Comparison of ENCODE assay signal across 16 cellular contexts in the genomic region with DNA sequence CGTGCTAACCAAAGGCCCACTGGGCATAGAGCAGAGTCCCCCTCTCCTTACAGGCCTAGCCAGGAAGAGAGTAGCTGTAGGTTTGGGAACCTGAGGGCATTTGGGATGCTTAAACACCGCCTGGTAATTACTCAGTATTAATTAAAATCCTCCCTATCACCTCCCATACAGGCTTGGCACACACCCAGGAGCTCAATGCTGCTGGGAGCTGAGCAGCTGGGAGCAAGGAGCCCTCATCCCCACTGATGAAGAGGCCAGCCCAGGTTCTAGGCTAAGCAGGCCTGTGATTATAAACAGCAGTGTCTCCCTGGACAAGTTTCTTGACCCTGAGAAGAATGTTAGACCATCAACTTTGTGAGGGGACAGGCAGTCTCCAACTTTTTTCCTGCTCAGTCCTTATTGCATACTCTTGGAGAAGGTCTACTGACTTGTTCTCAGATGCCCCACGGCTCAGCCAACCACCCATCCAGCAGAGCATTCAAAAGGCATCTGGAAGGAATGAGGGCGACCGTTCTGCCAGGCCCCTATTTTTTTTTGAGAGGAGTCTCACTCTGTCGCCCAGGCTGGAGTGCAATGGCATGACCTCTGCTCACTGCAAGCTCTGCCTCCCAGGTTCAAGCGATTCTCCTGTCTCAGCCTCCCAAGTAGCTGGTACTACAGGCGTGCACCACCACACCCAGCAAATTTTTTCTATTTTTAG. TPM values are rescaled to one million over a fixed set of nuclear protein-coding genes. Genes with fewer than 3 reads are reported as not detected.
DNase-seq lines count a peak whose midpoint lies in the region; ATAC-seq and TF ChIP-seq lines count a peak whose summit lies in the region.
"Had no signal": no experiment of that assay in that cellular context is flagged by ENCODE, and none has a peak within 500 bp of the region (broad histone marks: within the 10 kb centered on the region; RNA-seq: fewer than 3 reads in every experiment).

No MANE protein-coding gene starts in this region.

- CTCF ChIA-PET in AG04450 (lab: Charles Lee) = no interaction called here

- no peak overlapping the region for H3K9ac ChIP-seq in GM23248
- no peak overlapping the region for H3K9ac ChIP-seq in neural cell (ENCODE audit: low read length)

- H3K27ac ChIP-seq in AG04450 (ENCODE audit: low read depth, low read length) (peak overlapping the region; percentile 1), GM23248 (peak overlapping the region; percentile 78), ascending aorta (peak overlapping the region; percentile 91 to 94), neural cell (ENCODE audit: low read length) (no peak overlapping the region)

- TF ChIP-seq EP300 in neural cell (conservative IDR thresholded peaks at IDR 0.05; ENCODE audit: poor library complexity, severe bottlenecking) = no peak

- H3K9me2 ChIP-seq in GM23248 (ENCODE audit: insufficient read depth) (no peaks in the 10 kb centered on the region), neural cell (ENCODE audit: insufficient read depth, low read length) (no peaks in the 10 kb centered on the region)

- H4K20me1 ChIP-seq in GM23248 (ENCODE audit: insufficient read depth) = no peaks in the 10 kb centered on the region
- no peaks in the 10 kb centered on the region for H4K20me1 ChIP-seq in neural cell (ENCODE audit: insufficient read depth)

- no peak for TF ChIP-seq CTCF in AG04450 (IDR thresholded peaks at IDR 0.05; ENCODE audit: low read depth, low read length)
- TF ChIP-seq CTCF in ascending aorta (IDR thresholded peaks at IDR 0.05) = no peak
- no peak for TF ChIP-seq CTCF in neural cell (IDR thresholded peaks at IDR 0.05; ENCODE audit: poor library complexity, severe bottlenecking)

- intact Hi-C loops in ascending aorta (cut with DNase I) = loop anchor here (5.0 kb wide), 3 partner anchors 37 to 57 kb away; partner anchors contain the start of gene SLC25A20

- DNase-seq in AG04450 (ENCODE audit: low read depth, low spot score) = no peak
- DNase-seq in GM23248 = no peak
- DNase-seq in ascending aorta (ENCODE audit: low spot score in 2 of 2) = no peak
- DNase-seq in LoVo (ENCODE audit: low spot score) = no peak
- no peak for DNase-seq in NCI-H345 (lab: John Stamatoyannopoulos, UW)
- no peak for DNase-seq in HPDE6-E6E7 (ENCODE audit: extremely low spot score)
- DNase-seq: aorta; BE2C; foreskin melanocyte; midbrain; MV-4-11; NCI-H2171; stimulated activated naive B cell treated with anti-CD40 and anti-IgM and Interleukin-4, amounts not matched to agents 10 μg/mL and 1 μg/mL and 100 μg/mL, for 72 hours; T-helper 9 cell had no signal

- TF ChIP-seq RAD21 in neural cell (conservative IDR thresholded peaks at IDR 0.05) = no peak

- H3K9me3 ChIP-seq in AG04450 (ENCODE audit: control insufficient read depth, insufficient read depth, low read length) = no peaks in the 10 kb centered on the region
- H3K9me3 ChIP-seq in GM23248 (ENCODE audit: low read depth) = no peaks in the 10 kb centered on the region
- no peaks in the 10 kb centered on the region for H3K9me3 ChIP-seq in ascending aorta
- no peaks in the 10 kb centered on the region for H3K9me3 ChIP-seq in neural cell (ENCODE audit: low read length)
- H3K9me3 ChIP-seq: BE2C had no signal

- H3K4me3 ChIP-seq in AG04450 (ENCODE audit: low read depth, low read length) (no peak overlapping the region), GM23248 (no peak overlapping the region), ascending aorta (no peak overlapping the region), neural cell (ENCODE audit: low read length) (peak overlapping the region; percentile 85)

- H3K79me2 ChIP-seq in GM23248 (ENCODE audit: insufficient read depth) (peaks cover 24% of the 10 kb centered on the region), neural cell (replicated peaks; ENCODE audit: insufficient read depth, low read length) (peaks cover 9% of the 10 kb centered on the region)

- H3K36me3 ChIP-seq in GM23248 (ENCODE audit: low read depth) = no peaks in the 10 kb centered on the region
- no peaks in the 10 kb centered on the region for H3K36me3 ChIP-seq in ascending aorta
- H3K36me3 ChIP-seq in neural cell (ENCODE audit: insufficient read depth, low read length) = no peaks in the 10 kb centered on the region
- H3K36me3 ChIP-seq: BE2C had no signal

- H3K4me2 ChIP-seq in GM23248 (ENCODE audit: unreplicated experiment) (no peak overlapping the region), neural cell (ENCODE audit: low read length) (no peak overlapping the region)

- H3K4me1 ChIP-seq in GM23248 (ENCODE audit: insufficient read depth) = peaks cover 21% of the 10 kb centered on the region
- H3K4me1 ChIP-seq in ascending aorta = peaks cover 3 to 16% of the 10 kb centered on the region in 2 donors

- WGBS in GM23248 (ENCODE audit: low coverage in 1 of 2, low lambda C conversion rate in 2 of 2, missing lambda C conversion rate in 2 of 2), 2 experiments = 94 to 96% methylated on average over 8 of the region's 8 CpGs

- H2AFZ ChIP-seq in GM23248 (no peak overlapping the region), neural cell (ENCODE audit: low read depth, low read length) (no peak overlapping the region)

- H3F3A ChIP-seq in GM23248 (ENCODE audit: insufficient read depth) (peaks cover 7% of the 10 kb centered on the region), neural cell (ENCODE audit: insufficient read depth, low read length, poor library complexity, severe bottlenecking) (no peaks in the 10 kb centered on the region)

- in situ Hi-C loops in GM23248 (cut with MboI) = no loop called here

- POLR2A ChIA-PET in AG04450 (lab: Yijun Ruan, JAX) = no interaction called here

- H3K27me3 ChIP-seq in AG04450 (ENCODE audit: control insufficient read depth, insufficient read depth, low read length) (no peaks in the 10 kb centered on the region), GM23248 (replicated peaks; ENCODE audit: insufficient read depth) (no peaks in the 10 kb centered on the region), ascending aorta (no peaks in the 10 kb centered on the region), neural cell (ENCODE audit: insufficient read depth, low read depth, low read length) (no peaks in the 10 kb centered on the region)
- H3K27me3 ChIP-seq: BE2C had no signal

- no peak for ATAC-seq in GM21619 (IDR thresholded peaks at IDR 0.05; ENCODE audit: unreplicated experiment)

TF ChIP-seq in neural cell, 6 proteins besides CTCF, POLR2A, EP300 and RAD21:
- TF ChIP-seq SMC3 (conservative IDR thresholded peaks at IDR 0.05; ENCODE audit: poor library complexity) (no peak), REST (IDR thresholded peaks at IDR 0.05; ENCODE audit: borderline replicate concordance) (no peak), TAF1 (IDR thresholded peaks at IDR 0.05; ENCODE audit: low read depth) (no peak), MXI1 (conservative IDR thresholded peaks at IDR 0.05; ENCODE audit: poor library complexity, severe bottlenecking) (no peak), EZH2 (IDR thresholded peaks at IDR 0.05; ENCODE audit: borderline replicate concordance, insufficient read depth, low read length, poor library complexity, severe bottlenecking) (no peak), POLR2AphosphoS5 (IDR thresholded peaks at IDR 0.05) (no peak)
TF ChIP-seq in neural cell: peak in this region for 0.

RNA-seq across cellular contexts. Expression of gene PRKAR2A, which starts 1.3 kb away (rescaled TPM):
- 19.6 and 20.7 TPM in 2 replicates for polyA plus RNA-seq in AG04450 (2011; rRNA removed)
- 42.2 and 56.3 TPM in 2 replicates for polyA minus RNA-seq in AG04450 (2011; rRNA and poly(A)+ RNA removed)
- 26.8 and 29.3 TPM in 2 replicates for total RNA-seq in GM23248 (2014; rRNA removed; shearing (Covaris generic))
- 11.8 and 12.2 TPM in 2 replicates for polyA plus RNA-seq in GM23248 (2016; fragmentation: Nextera tagmentation; extraction: Ambion mirVana)
- total RNA-seq in ascending aorta = 148 TPM
- polyA plus RNA-seq in neural cell = 23.8 and 26.1 TPM in 2 replicates
- 62.3 and 63.5 TPM in 2 replicates for polyA minus RNA-seq in neural cell

RNA-seq across cellular contexts. Expression of gene SLC25A20, which starts 49.7 kb away (rescaled TPM):
- 26.6 and 30.0 TPM in 2 replicates for polyA plus RNA-seq in AG04450 (2011; rRNA removed)
- 14.3 and 15.4 TPM in 2 replicates for polyA minus RNA-seq in AG04450 (2011; rRNA and poly(A)+ RNA removed)
- 22.0 and 26.2 TPM in 2 replicates for total RNA-seq in GM23248 (2014; rRNA removed; shearing (Covaris generic))
- polyA plus RNA-seq in GM23248 (2016; fragmentation: Nextera tagmentation; extraction: Ambion mirVana) = 20.3 and 21.0 TPM in 2 replicates
- 14.4 TPM for total RNA-seq in ascending aorta
- 1.5 and 7.1 TPM in 2 replicates for polyA plus RNA-seq in neural cell
- 2.1 and 2.2 TPM in 2 replicates for polyA minus RNA-seq in neural cell
